ENCODE assay signal across 1 cellular context in the genomic region with DNA sequence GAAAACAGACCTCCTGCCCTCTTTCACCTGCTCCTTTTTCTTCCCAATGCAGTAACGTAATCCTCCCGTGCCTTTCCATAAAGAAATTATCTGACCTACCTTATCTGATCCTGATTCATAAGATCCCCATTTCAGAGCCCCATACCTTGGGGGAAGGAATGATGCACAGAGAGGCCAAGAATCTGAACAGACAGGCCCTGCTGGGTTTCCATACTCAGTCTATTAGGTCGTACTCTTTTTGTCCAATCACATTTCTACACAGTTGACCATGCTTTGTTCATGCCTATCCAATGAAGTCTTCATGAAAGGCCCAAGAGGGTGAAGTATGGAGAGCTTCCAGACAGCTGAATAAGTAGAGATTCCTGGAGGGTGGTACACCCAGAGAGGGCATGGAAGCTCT.
TF ChIP-seq lines count a peak whose summit lies in the region.

No MANE protein-coding gene starts in this region.

TF ChIP-seq in H1, 55 proteins besides CTCF, POLR2A, EP300 and RAD21:
- TF ChIP-seq EGR1 (IDR thresholded peaks at IDR 0.05; ENCODE audit: borderline replicate concordance, low read depth, low read length) (no peak), PHF8 (conservative IDR thresholded peaks at IDR 0.05; ENCODE audit: low read depth, low read length) (no peak)
